14 cellular contexts compared by ENCODE assay signal in genomic region chr7:73704640-73705550, GRCh38. TPM values are rescaled to one million over a fixed set of nuclear protein-coding genes. Genes with fewer than 3 reads are reported as not detected.
A peak's percentile ranks its signal among the peaks of the same experiment; 100 is the strongest.
DNase-seq lines count a peak whose midpoint lies in the region; ATAC-seq and TF ChIP-seq lines count a peak whose summit lies in the region.
"Had no signal": no experiment of that assay in that cellular context is flagged by ENCODE, and none has a peak within 500 bp of the region (broad histone marks: within the 10 kb centered on the region; RNA-seq: fewer than 3 reads in every experiment).

No MANE protein-coding gene starts in this region.

- H3K4me3 ChIP-seq in BLaER1 treated with 17β-estradiol and CSF1 and Interleukin-3, amounts not matched to agents 10 nM and 100 nM = peak overlapping the region in 5 of 10 experiments; percentile 21 to 52 (median 35); a peak in 8 of 20 replicates
- H3K4me3 ChIP-seq in choroid plexus epithelial cell (ENCODE audit: low read depth, low read length) = no peak overlapping the region
- H3K4me3 ChIP-seq in CD8-positive, alpha-beta memory T cell (ENCODE audit: low read length) = no peak overlapping the region

- no peak for ATAC-seq in HG03442 (IDR thresholded peaks at IDR 0.05; ENCODE audit: unreplicated experiment)

- DNase-seq in NCI-H460 (ENCODE audit: extremely low read depth, low read depth) (peak; percentile 98), choroid plexus epithelial cell (ENCODE audit: low read depth) (peak; percentile 86), inferior parietal cortex (ENCODE audit: extremely low spot score) (no peak), HK-2 (ENCODE audit: unreplicated experiment) (no peak)
- no peak for DNase-seq in CD8-positive, alpha-beta memory T cell
- DNase-seq: activated T-cell treated with anti-CD3 and anti-CD28 coated beads, Interleukin-2, amount 50 U/mL, for 4 hours; natural killer cell; T-helper 9 cell had no signal

- H3K4me1 ChIP-seq in BLaER1 treated with 17β-estradiol and CSF1 and Interleukin-3, amounts not matched to agents 10 nM and 100 nM = peaks cover 43 to 85% (median 79%) of the 10 kb centered on the region in 10 experiments
- peaks cover 6% of the 10 kb centered on the region for H3K4me1 ChIP-seq in CD8-positive, alpha-beta memory T cell (ENCODE audit: insufficient read depth, low read length)
- H3K4me1 ChIP-seq: colonic mucosa had no signal

- peaks cover 40% of the 10 kb centered on the region for H3K4me1 Mint-ChIP-seq in nephron
- H3K4me1 Mint-ChIP-seq in CD8-positive, alpha-beta memory T cell = peaks cover 0 to 4% (median 0%) of the 10 kb centered on the region in 3 donors

- TF ChIP-seq CTCF in choroid plexus epithelial cell (conservative IDR thresholded peaks at IDR 0.05; ENCODE audit: low read depth, low read length) (no peak), nephron (IDR thresholded peaks at IDR 0.05; ENCODE audit: unreplicated experiment in 3 of 3) (no peak)

- H3K27me3 Mint-ChIP-seq in nephron (ENCODE audit: low read depth) = no peaks in the 10 kb centered on the region
- H3K27me3 Mint-ChIP-seq in CD8-positive, alpha-beta memory T cell = peaks cover 0 to 2% of the 10 kb centered on the region in 2 donors
- H3K27me3 Mint-ChIP-seq: CD4-positive, CD25-positive, alpha-beta regulatory T cell; stimulated activated naive CD8-positive, alpha-beta T cell treated with anti-CD3 and anti-CD28 coated beads, Interleukin-15, Interleukin-2, amounts not matched to agents 100 ng/mL and 50 ng/mL, for 24 hours had no signal

- no peaks in the 10 kb centered on the region for H3K9me3 Mint-ChIP-seq in nephron
- no peaks in the 10 kb centered on the region for H3K9me3 Mint-ChIP-seq in CD8-positive, alpha-beta memory T cell
- H3K9me3 Mint-ChIP-seq: activated T-cell treated with anti-CD3 and anti-CD28 coated beads, Interleukin-2, amount 50 U/mL, for 4 hours; CD4-positive, CD25-positive, alpha-beta regulatory T cell; natural killer cell; stimulated activated naive CD8-positive, alpha-beta T cell treated with anti-CD3 and anti-CD28 coated beads, Interleukin-15, Interleukin-2, amounts not matched to agents 100 ng/mL and 50 ng/mL, for 24 hours had no signal

- CTCF ChIA-PET in CD8-positive, alpha-beta memory T cell (lab: Charles Lee) = interaction anchor here (0.5 to 1.8 kb wide), 2 partner anchors 98 to 364 kb away, joined by 3 to 7 read pairs; no protein-coding TSS in a partner anchor

- H3K4me2 ChIP-seq in BLaER1 treated with 17β-estradiol and CSF1 and Interleukin-3, amounts not matched to agents 10 nM and 100 nM = peak overlapping the region; percentile 66 to 98 (median 91)

- peaks cover 10% of the 10 kb centered on the region for H3K36me3 Mint-ChIP-seq in nephron (ENCODE audit: low read depth)
- peaks cover 0 to 20% (median 0%) of the 10 kb centered on the region in 3 donors for H3K36me3 Mint-ChIP-seq in CD8-positive, alpha-beta memory T cell
- H3K36me3 Mint-ChIP-seq: natural killer cell had no signal

- H3K36me3 ChIP-seq in BLaER1 treated with 17β-estradiol and CSF1 and Interleukin-3, amounts not matched to agents 10 nM and 100 nM = peaks cover 0 to 18% (median 0%) of the 10 kb centered on the region in 11 experiments; a peak in 6 of 22 replicates
- no peaks in the 10 kb centered on the region for H3K36me3 ChIP-seq in CD8-positive, alpha-beta memory T cell (ENCODE audit: insufficient read depth, low read length)
- H3K36me3 ChIP-seq: colonic mucosa had no signal

- peak overlapping the region in 2 of 3 experiments; percentile 54 to 73 for H3K4me3 Mint-ChIP-seq in nephron
- H3K4me3 Mint-ChIP-seq in CD8-positive, alpha-beta memory T cell = no peak overlapping the region
- H3K4me3 Mint-ChIP-seq: natural killer cell; stimulated activated naive CD8-positive, alpha-beta T cell treated with anti-CD3 and anti-CD28 coated beads, Interleukin-15, Interleukin-2, amounts not matched to agents 100 ng/mL and 50 ng/mL, for 24 hours had no signal

- peak overlapping the region in 2 of 3 experiments; percentile 43 to 59 for H3K27ac Mint-ChIP-seq in nephron
- H3K27ac Mint-ChIP-seq in CD8-positive, alpha-beta memory T cell = peak overlapping the region in 1 of 8 donors; percentile 54
- H3K27ac Mint-ChIP-seq: CD4-positive, CD25-positive, alpha-beta regulatory T cell; natural killer cell; stimulated activated naive CD8-positive, alpha-beta T cell treated with anti-CD3 and anti-CD28 coated beads, Interleukin-15, Interleukin-2, amounts not matched to agents 100 ng/mL and 50 ng/mL, for 24 hours had no signal

- H3K27ac ChIP-seq in BLaER1 treated with 17β-estradiol and CSF1 and Interleukin-3, amounts not matched to agents 10 nM and 100 nM = peak overlapping the region in 4 of 11 experiments; percentile 61 to 70 (median 67); a peak in 7 of 22 replicates
- H3K27ac ChIP-seq in CD8-positive, alpha-beta memory T cell (ENCODE audit: low read depth, low read length) = no peak overlapping the region
- H3K27ac ChIP-seq: colonic mucosa had no signal

- peaks cover 0 to 81% (median 10%) of the 10 kb centered on the region in 11 experiments; a peak in 13 of 22 replicates for H3K27me3 ChIP-seq in BLaER1 treated with 17β-estradiol and CSF1 and Interleukin-3, amounts not matched to agents 10 nM and 100 nM
- H3K27me3 ChIP-seq in CD8-positive, alpha-beta memory T cell (ENCODE audit: insufficient read depth, low read length, poor library complexity, severe bottlenecking) = no peaks in the 10 kb centered on the region
- H3K27me3 ChIP-seq: colonic mucosa had no signal

- peak overlapping the region in 5 of 11 experiments; percentile 47 to 73 (median 63); a peak in 12 of 22 replicates for H3K9ac ChIP-seq in BLaER1 treated with 17β-estradiol and CSF1 and Interleukin-3, amounts not matched to agents 10 nM and 100 nM

- no peaks in the 10 kb centered on the region for H3K9me3 ChIP-seq in BLaER1 treated with 17β-estradiol and CSF1 and Interleukin-3, amounts not matched to agents 10 nM and 100 nM (replicated peaks in 1 of 11)
- no peaks in the 10 kb centered on the region for H3K9me3 ChIP-seq in CD8-positive, alpha-beta memory T cell (ENCODE audit: low read length)
- H3K9me3 ChIP-seq: colonic mucosa had no signal

- POLR2A ChIA-PET in CD8-positive, alpha-beta memory T cell (lab: Charles Lee) = interaction anchor here (0.6 kb wide), 1 partner anchor 83 kb away, joined by 3 read pairs; no protein-coding TSS in a partner anchor

- peaks cover 8 to 92% (median 81%) of the 10 kb centered on the region in 11 experiments; a peak in 21 of 22 replicates for H4K20me1 ChIP-seq in BLaER1 treated with 17β-estradiol and CSF1 and Interleukin-3, amounts not matched to agents 10 nM and 100 nM

RNA-seq across cellular contexts. Expression of gene STX1A, which starts 14.6 kb away (rescaled TPM):
- 63.4 and 66.3 TPM in 2 replicates for total RNA-seq in NCI-H460 (2014; rRNA removed; shearing (Covaris generic))
- polyA plus RNA-seq in NCI-H460 (2014; cell fraction: nucleus; rRNA removed) = 179 and 191 TPM in 2 replicates
- total RNA-seq in CD8-positive, alpha-beta memory T cell = 10 to 100 TPM; 18.4 to 18.8 TPM
- polyA plus RNA-seq in CD8-positive, alpha-beta memory T cell = 1.5 TPM

RNA-seq across cellular contexts. Expression of gene BUD23, which starts 21.5 kb away (rescaled TPM):
- total RNA-seq in NCI-H460 (2014; rRNA removed; shearing (Covaris generic)) = 187 and 231 TPM in 2 replicates
- 84.2 and 85.7 TPM in 2 replicates for polyA plus RNA-seq in NCI-H460 (2014; cell fraction: nucleus; rRNA removed)
- total RNA-seq in CD8-positive, alpha-beta memory T cell = 100 to 1,000 TPM; 102 to 113 TPM
- polyA plus RNA-seq in CD8-positive, alpha-beta memory T cell = 130 TPM

RNA-seq across cellular contexts. Expression of gene DNAJC30, which starts 21.6 kb away (rescaled TPM):
- 2.8 and 3.5 TPM in 2 replicates for total RNA-seq in NCI-H460 (2014; rRNA removed; shearing (Covaris generic))
- polyA plus RNA-seq in NCI-H460 (2014; cell fraction: nucleus; rRNA removed) = 2.7 and 3.5 TPM in 2 replicates
- total RNA-seq in CD8-positive, alpha-beta memory T cell = 10 to 100 TPM; 10.9 to 12.4 TPM
- 10.0 TPM for polyA plus RNA-seq in CD8-positive, alpha-beta memory T cell

RNA-seq across cellular contexts. Expression of gene ABHD11, which starts 33.7 kb away (rescaled TPM):
- 9.6 and 10.7 TPM in 2 replicates for total RNA-seq in NCI-H460 (2014; rRNA removed; shearing (Covaris generic))
- polyA plus RNA-seq in NCI-H460 (2014; cell fraction: nucleus; rRNA removed) = 54.5 and 69.7 TPM in 2 replicates
- 10 to 100 TPM; 23.2 to 26.5 TPM for total RNA-seq in CD8-positive, alpha-beta memory T cell
- 13.1 TPM for polyA plus RNA-seq in CD8-positive, alpha-beta memory T cell

RNA-seq across cellular contexts. Expression of gene VPS37D, which starts 37.3 kb away (rescaled TPM):
- 3.6 and 5.4 TPM in 2 replicates for total RNA-seq in NCI-H460 (2014; rRNA removed; shearing (Covaris generic))
- 2.5 and 3.7 TPM in 2 replicates for polyA plus RNA-seq in NCI-H460 (2014; cell fraction: nucleus; rRNA removed)
- total RNA-seq in CD8-positive, alpha-beta memory T cell = under 1 TPM in 1 of 2 experiments, not detected in 1; 0.18 TPM
- polyA plus RNA-seq in CD8-positive, alpha-beta memory T cell = 0.17 TPM

Comparison
In these comparisons a context has a peak if more than half of its experiments do, and no peak if none do; other contexts are left out.
1. DNase-seq: peak in NCI-H460 (single experiment) and choroid plexus epithelial cell (single experiment); none in CD8-positive, alpha-beta memory T cell (0 of 5), inferior parietal cortex (single experiment) and HK-2 (single experiment).
2. H3K4me3 Mint-ChIP-seq: peak in nephron (2 of 3); none in CD8-positive, alpha-beta memory T cell (0 of 7).